Comparison of ENCODE assay signal across 8 cellular contexts in the genomic region with DNA sequence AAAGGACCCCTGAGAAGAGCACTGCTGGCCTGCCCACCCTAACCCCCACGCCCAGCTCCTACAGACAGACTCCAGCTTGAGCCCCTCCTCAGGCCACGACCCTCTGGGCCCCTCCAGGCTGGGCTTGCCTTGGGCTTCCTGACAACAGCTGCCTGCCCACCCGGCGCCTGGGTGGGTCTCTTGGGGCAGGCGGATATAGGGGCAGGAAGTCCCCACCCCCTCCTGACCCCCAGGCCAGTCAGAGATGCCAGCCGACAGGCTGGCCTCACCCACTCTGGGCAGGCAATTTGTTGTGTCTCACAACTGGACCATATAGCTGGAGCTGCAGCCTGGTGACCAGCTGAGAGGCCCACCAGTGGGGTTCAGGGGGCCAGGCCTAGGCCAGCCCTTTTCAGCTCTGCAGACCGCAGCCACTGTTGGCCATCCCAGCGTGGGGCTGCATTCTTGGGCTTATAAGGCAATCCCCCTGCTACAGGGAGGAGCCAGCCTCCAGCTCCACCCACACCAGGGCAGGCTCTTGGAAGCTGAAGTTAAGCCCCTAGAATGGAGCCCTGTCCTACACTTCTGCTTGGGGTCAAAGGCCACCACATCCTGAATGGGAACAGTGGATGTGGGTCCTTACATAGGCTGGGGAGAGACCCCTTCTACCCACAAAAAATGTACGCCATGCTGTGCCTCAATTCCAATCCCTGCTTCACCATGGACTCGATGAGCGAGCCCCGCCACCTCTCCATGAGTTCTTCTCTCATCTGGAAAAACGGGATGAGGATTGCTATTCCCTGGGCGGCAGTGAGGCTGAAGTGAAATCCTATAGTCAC. TPM values are rescaled to one million over a fixed set of nuclear protein-coding genes. Genes with fewer than 3 reads are reported as not detected.
A peak's percentile ranks its signal among the peaks of the same experiment; 100 is the strongest.
DNase-seq lines count a peak whose midpoint lies in the region; ATAC-seq and TF ChIP-seq lines count a peak whose summit lies in the region.

No MANE protein-coding gene starts in this region.

- no peak for ATAC-seq in GM18867 (IDR thresholded peaks at IDR 0.05; ENCODE audit: unreplicated experiment)
- ATAC-seq in GM18909 (IDR thresholded peaks at IDR 0.05; ENCODE audit: poor library complexity, unreplicated experiment) = no peak
- ATAC-seq in GM18502 (IDR thresholded peaks at IDR 0.05; ENCODE audit: poor library complexity, unreplicated experiment) = no peak

- H4K8ac ChIP-seq in mesenchymal stem cell (ENCODE audit: low read length) = peak overlapping the region; percentile 67

- peak overlapping the region; percentile 76 for H3K4me2 ChIP-seq in mesenchymal stem cell (ENCODE audit: low read length, poor library complexity, severe bottlenecking)

- H2AK5ac ChIP-seq in mesenchymal stem cell (ENCODE audit: low read length, severe bottlenecking) = peak overlapping the region; percentile 82

- H3K18ac ChIP-seq in mesenchymal stem cell (ENCODE audit: low read depth in 1 of 2, low read length in 2 of 2) = peak overlapping the region; percentile 81 to 100

- peak overlapping the region; percentile 93 to 96 for H2BK12ac ChIP-seq in mesenchymal stem cell (ENCODE audit: low read length in 2 of 2)

- no peak for TF ChIP-seq CTCF in colonic mucosa (IDR thresholded peaks at IDR 0.05)

- peak overlapping the region; percentile 90 for H2BK120ac ChIP-seq in mesenchymal stem cell (ENCODE audit: low read depth, low read length)

- peaks cover 11% of the 10 kb centered on the region for H3K27me3 ChIP-seq in NT2/D1 (ENCODE audit: insufficient read depth, insufficient read length)
- no peaks in the 10 kb centered on the region for H3K27me3 ChIP-seq in colonic mucosa
- no peaks in the 10 kb centered on the region for H3K27me3 ChIP-seq in mesenchymal stem cell (ENCODE audit: control insufficient read depth in 1 of 2, insufficient read depth in 1 of 2, low read length in 2 of 2)

- intact Hi-C loops in colonic mucosa (cut with DNase I) = loop anchor here (5.0 kb wide), 1 partner anchor 88 kb away; the partner anchor contains the start of gene F12

- H3K4me1 ChIP-seq in NT2/D1 (ENCODE audit: insufficient read depth, insufficient read length) (peaks cover 52% of the 10 kb centered on the region), colonic mucosa (peaks cover 10% of the 10 kb centered on the region), mesenchymal stem cell (ENCODE audit: control insufficient read depth, insufficient read depth, low read depth, low read length) (peaks cover 51% of the 10 kb centered on the region)

- no peak overlapping the region for H2AFZ ChIP-seq in mesenchymal stem cell (ENCODE audit: low read depth, low read length)

- DNase-seq in EH (ENCODE audit: low read depth) (peak; percentile 98), NT2/D1 (ENCODE audit: low read depth, low spot score) (peak; percentile 90), colonic mucosa (peak; percentile 54), mesenchymal stem cell (peak; percentile 94), NCI-H1694 (lab: John Stamatoyannopoulos, UW) (no peak)

- H3K9ac ChIP-seq in NT2/D1 (ENCODE audit: insufficient read length, low read depth) = peak overlapping the region; percentile 98
- H3K9ac ChIP-seq in colonic mucosa (ENCODE audit: low read depth in 2 of 2, low read length in 2 of 2) = peak overlapping the region; percentile 68 to 80
- H3K9ac ChIP-seq in mesenchymal stem cell (ENCODE audit: low read length) = peak overlapping the region; percentile 94

- H3K4me3 ChIP-seq in NT2/D1 (ENCODE audit: insufficient read length, low read depth) (peak overlapping the region; percentile 67), colonic mucosa (peak overlapping the region; percentile 51), mesenchymal stem cell (ENCODE audit: insufficient read depth in 1 of 2, low read depth in 1 of 2, low read length in 2 of 2) (peak overlapping the region; percentile 69 to 80)

- H3K14ac ChIP-seq in mesenchymal stem cell (ENCODE audit: low read length in 2 of 2) = peak overlapping the region in 1 of 2 experiments; percentile 82

- 33% methylated on average over 14 of the region's 14 CpGs for WGBS in mesenchymal stem cell

- peak overlapping the region; percentile 99 for H4K91ac ChIP-seq in mesenchymal stem cell (ENCODE audit: low read length)

- H3K36me3 ChIP-seq in NT2/D1 (ENCODE audit: insufficient read depth, insufficient read length, low read length) (peaks cover 57% of the 10 kb centered on the region), colonic mucosa (no peaks in the 10 kb centered on the region), mesenchymal stem cell (ENCODE audit: control insufficient read depth in 1 of 2, insufficient read depth in 2 of 2, low read depth in 1 of 2, low read length in 2 of 2) (peaks cover 40 to 48% of the 10 kb centered on the region in 2 experiments)

- H3K4ac ChIP-seq in mesenchymal stem cell (ENCODE audit: low read depth in 1 of 2, low read length in 2 of 2) = peak overlapping the region; percentile 94 to 98

- peak overlapping the region; percentile 79 for H3K27ac ChIP-seq in colonic mucosa
- H3K27ac ChIP-seq in mesenchymal stem cell (ENCODE audit: low read length, poor library complexity, severe bottlenecking) = peak overlapping the region; percentile 99

- peak overlapping the region; percentile 99 for H2BK5ac ChIP-seq in mesenchymal stem cell (ENCODE audit: low read depth, low read length, poor library complexity, severe bottlenecking)

- peak overlapping the region; percentile 73 for H2BK15ac ChIP-seq in mesenchymal stem cell (ENCODE audit: low read depth, poor library complexity, severe bottlenecking)

- H3K79me1 ChIP-seq in mesenchymal stem cell (replicated peaks; ENCODE audit: low read length, poor library complexity, severe bottlenecking) = peaks cover 7% of the 10 kb centered on the region

- H3K23ac ChIP-seq in mesenchymal stem cell (ENCODE audit: low read length in 2 of 2) = no peak overlapping the region

- no peaks in the 10 kb centered on the region for H3K9me3 ChIP-seq in NT2/D1 (ENCODE audit: insufficient read depth, low read length)
- no peaks in the 10 kb centered on the region for H3K9me3 ChIP-seq in colonic mucosa
- no peaks in the 10 kb centered on the region for H3K9me3 ChIP-seq in mesenchymal stem cell (ENCODE audit: control insufficient read depth, low read length)

RNA-seq across cellular contexts. Expression of gene PDLIM7, which starts 2.0 kb away (rescaled TPM):
- 10 to 100 TPM; 19.7 to 44.9 TPM for total RNA-seq in colonic mucosa
- polyA plus RNA-seq in mesenchymal stem cell (2013, experiment 1 of 2) = 221 TPM
- 213 TPM for polyA plus RNA-seq in mesenchymal stem cell (2013, experiment 2 of 2)

RNA-seq across cellular contexts. Expression of gene DOK3, which starts 14.2 kb away (rescaled TPM):
- total RNA-seq in colonic mucosa = 1 to 10 TPM; 4.1 to 8.9 TPM
- 1.3 TPM for polyA plus RNA-seq in mesenchymal stem cell (2013, experiment 1 of 2)
- 1.4 TPM for polyA plus RNA-seq in mesenchymal stem cell (2013, experiment 2 of 2)

RNA-seq across cellular contexts. Expression of gene DDX41, which starts 21.3 kb away (rescaled TPM):
- total RNA-seq in colonic mucosa = 100 to 1,000 TPM in 1 of 2 donors, 10 to 100 TPM in 1; 84.3 to 134 TPM
- 45.5 TPM for polyA plus RNA-seq in mesenchymal stem cell (2013, experiment 1 of 2)
- polyA plus RNA-seq in mesenchymal stem cell (2013, experiment 2 of 2) = 41.7 TPM

RNA-seq across cellular contexts. Expression of gene DBN1, which starts 22.0 kb away (rescaled TPM):
- total RNA-seq in colonic mucosa = 10 to 100 TPM in 1 of 2 donors, 1 to 10 TPM in 1; 9.3 to 18.8 TPM
- 149 TPM for polyA plus RNA-seq in mesenchymal stem cell (2013, experiment 1 of 2)
- 150 TPM for polyA plus RNA-seq in mesenchymal stem cell (2013, experiment 2 of 2)

RNA-seq across cellular contexts. Expression of gene PRR7, which starts 48.8 kb away (rescaled TPM):
- total RNA-seq in colonic mucosa = 1 to 10 TPM; 3.9 to 5.0 TPM
- polyA plus RNA-seq in mesenchymal stem cell (2013, experiment 1 of 2) = 8.6 TPM
- 7.8 TPM for polyA plus RNA-seq in mesenchymal stem cell (2013, experiment 2 of 2)
